32 cellular contexts compared by ENCODE assay signal in genomic region chr5:52881468-52881867, GRCh38.
"Had no signal": no experiment of that assay in that cellular context is flagged by ENCODE, and none has a peak within 500 bp of the region (broad histone marks: within the 10 kb centered on the region; RNA-seq: fewer than 3 reads in every experiment).

No MANE protein-coding gene starts in this region.

- DNase-seq: naive thymus-derived CD4-positive, alpha-beta T cell; natural killer cell; nucleus accumbens; ovary; posterior cingulate gyrus; psoas muscle; right cardiac atrium; right lobe of liver; sigmoid colon; small intestine; spleen; stimulated activated CD4-positive, alpha-beta T cell treated with anti-CD3 and anti-CD28 coated beads, Interleukin-12 subunit alpha, Interleukin-12 subunit beta, amount 100 ng/mL, for 4 hours; stimulated activated CD4-positive, alpha-beta T cell treated with anti-CD3 and anti-CD28 coated beads, Interleukin-1b, Interleukin-23, amount 100 ng/mL, for 48 hours; stimulated activated CD4-positive, alpha-beta T cell treated with anti-CD3 and anti-CD28 coated beads, Interleukin-4, amount 100 ng/mL, for 1 hour; stimulated activated CD4-positive, alpha-beta T cell treated with anti-CD3 and anti-CD28 coated beads, Interleukin-4, amount 100 ng/mL, for 4 hours; stimulated activated CD8-positive, alpha-beta memory T cell treated with anti-CD3 and anti-CD28 coated beads, Interleukin-4, amount 100 ng/mL, for 48 hours; stimulated activated naive CD4-positive, alpha-beta T cell; stimulated activated naive CD8-positive, alpha-beta T cell treated with anti-CD3 and anti-CD28 coated beads, Interleukin-15, amount 100 ng/mL, for 72 hours; stimulated activated naive CD8-positive, alpha-beta T cell treated with anti-CD3 and anti-CD28 coated beads, Interleukin-15, Interleukin-2, amounts not matched to agents 100 U/mL and 50 U/mL, for 24 hours; thyroid gland; trophoblast cell; upper lobe of left lung had no signal

- H3K27me3 ChIP-seq: neutrophil, ovary, right lobe of liver, sigmoid colon, spleen, thyroid gland, tibial nerve, upper lobe of left lung, vagina had no signal

- H3K4me1 Mint-ChIP-seq: natural killer cell; neural crest cell; stimulated activated memory B cell treated with anti-CD40 and anti-IgM and Interleukin-4, amounts not matched to agents 10 μg/mL and 1 μg/mL and 100 μg/mL, for 72 hours; stimulated activated naive CD8-positive, alpha-beta T cell treated with anti-CD3 and anti-CD28 coated beads, Interleukin-15, amount 100 ng/mL, for 72 hours had no signal

- H3K4me1 ChIP-seq: psoas muscle, right lobe of liver, thyroid gland, tibial nerve, upper lobe of left lung, vagina had no signal

- H3K27ac Mint-ChIP-seq: naive thymus-derived CD4-positive, alpha-beta T cell; natural killer cell; progenitor cell of endocrine pancreas; stimulated activated memory B cell treated with anti-CD40 and anti-IgM and Interleukin-4, amounts not matched to agents 10 μg/mL and 1 μg/mL and 100 μg/mL, for 72 hours; stimulated activated naive CD8-positive, alpha-beta T cell treated with anti-CD3 and anti-CD28 coated beads, Interleukin-15, amount 100 ng/mL, for 72 hours had no signal

- H3K27me3 Mint-ChIP-seq: progenitor cell of endocrine pancreas; stimulated activated naive CD8-positive, alpha-beta T cell treated with anti-CD3 and anti-CD28 coated beads, Interleukin-15, amount 100 ng/mL, for 72 hours had no signal

- H3K9me3 ChIP-seq: neutrophil, ovary, psoas muscle, right lobe of liver, sigmoid colon, spleen, thoracic aorta, thyroid gland, tibial nerve, upper lobe of left lung, vagina had no signal

- H3K4me3 Mint-ChIP-seq: naive thymus-derived CD4-positive, alpha-beta T cell; natural killer cell; nephron; neural crest cell; stimulated activated memory B cell treated with anti-CD40 and anti-IgM and Interleukin-4, amounts not matched to agents 10 μg/mL and 1 μg/mL and 100 μg/mL, for 72 hours; stimulated activated naive CD8-positive, alpha-beta T cell treated with anti-CD3 and anti-CD28 coated beads, Interleukin-15, amount 100 ng/mL, for 72 hours had no signal

- H3K4me3 ChIP-seq: ovary, psoas muscle, right lobe of liver, sigmoid colon, spleen, thoracic aorta, thyroid gland, tibial nerve, upper lobe of left lung, vagina had no signal

- FAIRE-seq: small intestine, urothelium cell line had no signal

- H3K9ac ChIP-seq: parathyroid adenoma had no signal

- H2AFZ ChIP-seq: parathyroid adenoma had no signal

- H3K9me3 Mint-ChIP-seq: nephron; neural crest cell; stimulated activated memory B cell treated with anti-CD40 and anti-IgM and Interleukin-4, amounts not matched to agents 10 μg/mL and 1 μg/mL and 100 μg/mL, for 72 hours; stimulated activated naive CD8-positive, alpha-beta T cell treated with anti-CD3 and anti-CD28 coated beads, Interleukin-15, amount 100 ng/mL, for 72 hours had no signal

- H3K27ac ChIP-seq: neutrophil, ovary, parathyroid adenoma, psoas muscle, right lobe of liver, sigmoid colon, thoracic aorta, thyroid gland, tibial nerve, upper lobe of left lung, vagina had no signal

- ATAC-seq: naive thymus-derived CD4-positive, alpha-beta T cell; natural killer cell; psoas muscle; right cardiac atrium; stimulated activated memory B cell treated with anti-CD40 and anti-IgM and Interleukin-4, amounts not matched to agents 10 μg/mL and 1 μg/mL and 100 μg/mL, for 72 hours; stimulated activated naive CD8-positive, alpha-beta T cell treated with anti-CD3 and anti-CD28 coated beads, Interleukin-15, amount 100 ng/mL, for 72 hours; stimulated activated naive CD8-positive, alpha-beta T cell treated with anti-CD3 and anti-CD28 coated beads, Interleukin-15, Interleukin-2, amounts not matched to agents 100 U/mL and 50 U/mL, for 24 hours had no signal

- H3K36me3 ChIP-seq: neutrophil, ovary, thoracic aorta, vagina had no signal

- H3K36me3 Mint-ChIP-seq: natural killer cell; stimulated activated memory B cell treated with anti-CD40 and anti-IgM and Interleukin-4, amounts not matched to agents 10 μg/mL and 1 μg/mL and 100 μg/mL, for 72 hours had no signal
